ENCODE assay signal across 1 cellular context in the genomic region with DNA sequence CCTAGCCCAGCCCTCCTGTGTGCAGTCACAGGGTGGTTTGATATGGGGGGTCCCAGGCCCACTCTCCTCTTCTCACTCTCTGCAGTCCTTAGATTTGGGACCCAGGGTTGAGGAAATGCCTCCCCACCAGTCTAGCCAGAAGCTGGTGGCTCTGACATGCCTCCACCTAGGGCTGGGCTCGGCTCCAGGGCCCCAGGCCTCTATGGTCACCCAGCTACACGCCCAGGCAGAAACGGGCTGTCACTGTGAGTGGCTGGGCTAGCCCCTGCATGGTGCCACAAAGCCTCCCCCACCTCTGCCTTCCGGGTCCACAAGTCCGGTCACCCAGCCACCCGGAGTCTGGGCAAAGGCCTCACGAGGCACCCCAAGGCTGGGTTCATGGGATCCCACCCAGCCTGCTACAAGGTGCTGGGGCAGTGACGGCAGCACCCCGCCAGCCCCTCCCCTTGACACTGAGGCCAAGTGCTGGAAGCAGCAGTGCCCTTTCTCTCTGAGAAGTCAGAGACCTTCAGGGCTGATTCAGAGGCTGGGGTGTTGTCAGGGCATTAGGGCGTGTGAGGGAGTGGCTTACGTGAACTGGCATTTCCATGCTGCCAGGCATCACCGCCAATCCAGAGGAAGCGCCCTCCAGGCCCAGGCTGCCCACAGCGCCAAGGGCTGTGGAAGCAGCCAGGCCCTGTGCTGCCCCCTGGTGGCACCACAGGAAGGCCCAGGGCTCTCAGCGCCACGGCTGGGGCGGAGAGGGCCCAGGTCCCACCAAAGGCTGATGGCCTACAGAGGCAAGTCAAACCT.
TF ChIP-seq lines count a peak whose summit lies in the region.

No MANE protein-coding gene starts in this region.

TF ChIP-seq in K562, 482 proteins besides CTCF, POLR2A, EP300 and RAD21 (continued from another document and continues in another):
- TF ChIP-seq ZNF609 (CRISPR knock-in tag; IDR thresholded peaks at IDR 0.05; ENCODE audit: borderline replicate concordance) (no peak), CREB5 (CRISPR knock-in tag; IDR thresholded peaks at IDR 0.05) (no peak), ZNF140 (CRISPR knock-in tag; IDR thresholded peaks at IDR 0.05) (no peak), MYNN (IDR thresholded peaks at IDR 0.05) (peak; percentile 90), MYNN (CRISPR knock-in tag; IDR thresholded peaks at IDR 0.05) (no peak), C11orf30 (IDR thresholded peaks at IDR 0.05; ENCODE audit: low read depth) (no peak), TARDBP (IDR thresholded peaks at IDR 0.05) (no peak), ELF1 (tag; IDR thresholded peaks at IDR 0.05) (no peak), SRF (CRISPR knock-in tag; IDR thresholded peaks at IDR 0.05) (no peak), CBX2 (IDR thresholded peaks at IDR 0.05; ENCODE audit: insufficient read depth, low read length, poor library complexity, severe bottlenecking) (no peak), ATF1 (CRISPR knock-in tag; IDR thresholded peaks at IDR 0.05) (no peak), ATF1 (tag; IDR thresholded peaks at IDR 0.05) (peak; percentile 56; the same call in 1 of the 2 replicates), PTTG1 (tag; IDR thresholded peaks at IDR 0.05; ENCODE audit: low read depth) (no peak), GTF3C2 (IDR thresholded peaks at IDR 0.05; ENCODE audit: borderline replicate concordance, extremely low read depth, insufficient read length) (no peak), ZNF175 (CRISPR knock-in tag; IDR thresholded peaks at IDR 0.05; ENCODE audit: low read depth) (no peak), ESRRB (CRISPR knock-in tag; IDR thresholded peaks at IDR 0.05; ENCODE audit: borderline replicate concordance) (no peak), GATAD2A (IDR thresholded peaks at IDR 0.05) (0 out of 2 replicates have a peak, but pooled peaks have one; percentile 49), ZNF551 (CRISPR knock-in tag; IDR thresholded peaks at IDR 0.05) (no peak), PHF8 (IDR thresholded peaks at IDR 0.05; ENCODE audit: borderline replicate concordance, low read length) (no peak), ZNF436 (CRISPR knock-in tag; IDR thresholded peaks at IDR 0.05) (no peak), RBM22 (IDR thresholded peaks at IDR 0.05; ENCODE audit: low read depth, low read length, poor library complexity, severe bottlenecking) (peak; percentile 25), RFX1 (IDR thresholded peaks at IDR 0.05) (no peak), TRIM24 (IDR thresholded peaks at IDR 0.05) (no peak), ILF3 (IDR thresholded peaks at IDR 0.05; ENCODE audit: borderline replicate concordance) (no peak; the same call in 1 of the 2 replicates), IRF9 (tag; IDR thresholded peaks at IDR 0.05) (no peak), MNT (conservative IDR thresholded peaks at IDR 0.05) (no peak; a peak in 1 of 4 replicates), HEY1 (CRISPR knock-in tag; IDR thresholded peaks at IDR 0.05; ENCODE audit: borderline replicate concordance) (no peak), KAT7 (CRISPR knock-in tag; IDR thresholded peaks at IDR 0.05; ENCODE audit: borderline replicate concordance) (no peak), USF1 (CRISPR knock-in tag; IDR thresholded peaks at IDR 0.05) (no peak), FUS (optimal IDR thresholded peaks at IDR 0.05; ENCODE audit: low read depth, low read length) (no peak), GABPA (tag; conservative IDR thresholded peaks at IDR 0.05; ENCODE audit: low read depth) (no peak), STAT5A (IDR thresholded peaks at IDR 0.05; ENCODE audit: borderline replicate concordance, low read length) (no peak)
- TF ChIP-seq, protein P1, sequence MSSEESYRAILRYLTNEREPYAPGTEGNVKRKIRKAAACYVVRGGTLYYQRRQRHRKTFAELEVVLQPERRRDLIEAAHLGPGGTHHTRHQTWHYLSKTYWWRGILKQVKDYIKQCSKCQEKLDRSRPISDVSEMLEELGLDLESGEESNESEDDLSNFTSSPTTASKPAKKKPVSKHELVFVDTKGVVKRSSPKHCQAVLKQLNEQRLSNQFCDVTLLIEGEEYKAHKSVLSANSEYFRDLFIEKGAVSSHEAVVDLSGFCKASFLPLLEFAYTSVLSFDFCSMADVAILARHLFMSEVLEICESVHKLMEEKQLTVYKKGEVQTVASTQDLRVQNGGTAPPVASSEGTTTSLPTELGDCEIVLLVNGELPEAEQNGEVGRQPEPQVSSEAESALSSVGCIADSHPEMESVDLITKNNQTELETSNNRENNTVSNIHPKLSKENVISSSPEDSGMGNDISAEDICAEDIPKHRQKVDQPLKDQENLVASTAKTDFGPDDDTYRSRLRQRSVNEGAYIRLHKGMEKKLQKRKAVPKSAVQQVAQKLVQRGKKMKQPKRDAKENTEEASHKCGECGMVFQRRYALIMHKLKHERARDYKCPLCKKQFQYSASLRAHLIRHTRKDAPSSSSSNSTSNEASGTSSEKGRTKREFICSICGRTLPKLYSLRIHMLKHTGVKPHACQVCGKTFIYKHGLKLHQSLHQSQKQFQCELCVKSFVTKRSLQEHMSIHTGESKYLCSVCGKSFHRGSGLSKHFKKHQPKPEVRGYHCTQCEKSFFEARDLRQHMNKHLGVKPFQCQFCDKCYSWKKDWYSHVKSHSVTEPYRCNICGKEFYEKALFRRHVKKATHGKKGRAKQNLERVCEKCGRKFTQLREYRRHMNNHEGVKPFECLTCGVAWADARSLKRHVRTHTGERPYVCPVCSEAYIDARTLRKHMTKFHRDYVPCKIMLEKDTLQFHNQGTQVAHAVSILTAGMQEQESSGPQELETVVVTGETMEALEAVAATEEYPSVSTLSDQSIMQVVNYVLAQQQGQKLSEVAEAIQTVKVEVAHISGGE (CRISPR knock-in tag; IDR thresholded peaks at IDR 0.05): no peak
- TF ChIP-seq, protein P2, sequence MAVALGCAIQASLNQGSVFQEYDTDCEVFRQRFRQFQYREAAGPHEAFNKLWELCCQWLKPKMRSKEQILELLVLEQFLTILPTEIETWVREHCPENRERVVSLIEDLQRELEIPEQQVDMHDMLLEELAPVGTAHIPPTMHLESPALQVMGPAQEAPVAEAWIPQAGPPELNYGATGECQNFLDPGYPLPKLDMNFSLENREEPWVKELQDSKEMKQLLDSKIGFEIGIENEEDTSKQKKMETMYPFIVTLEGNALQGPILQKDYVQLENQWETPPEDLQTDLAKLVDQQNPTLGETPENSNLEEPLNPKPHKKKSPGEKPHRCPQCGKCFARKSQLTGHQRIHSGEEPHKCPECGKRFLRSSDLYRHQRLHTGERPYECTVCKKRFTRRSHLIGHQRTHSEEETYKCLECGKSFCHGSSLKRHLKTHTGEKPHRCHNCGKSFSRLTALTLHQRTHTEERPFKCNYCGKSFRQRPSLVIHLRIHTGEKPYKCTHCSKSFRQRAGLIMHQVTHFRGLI (CRISPR knock-in tag; IDR thresholded peaks at IDR 0.05): no peak
- TF ChIP-seq, protein P3, sequence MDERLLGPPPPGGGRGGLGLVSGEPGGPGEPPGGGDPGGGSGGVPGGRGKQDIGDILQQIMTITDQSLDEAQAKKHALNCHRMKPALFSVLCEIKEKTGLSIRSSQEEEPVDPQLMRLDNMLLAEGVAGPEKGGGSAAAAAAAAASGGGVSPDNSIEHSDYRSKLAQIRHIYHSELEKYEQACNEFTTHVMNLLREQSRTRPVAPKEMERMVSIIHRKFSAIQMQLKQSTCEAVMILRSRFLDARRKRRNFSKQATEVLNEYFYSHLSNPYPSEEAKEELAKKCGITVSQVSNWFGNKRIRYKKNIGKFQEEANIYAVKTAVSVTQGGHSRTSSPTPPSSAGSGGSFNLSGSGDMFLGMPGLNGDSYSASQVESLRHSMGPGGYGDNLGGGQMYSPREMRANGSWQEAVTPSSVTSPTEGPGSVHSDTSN (CRISPR knock-in tag; IDR thresholded peaks at IDR 0.05; ENCODE audit: low read depth): no peak
- TF ChIP-seq, protein P3 (tag; conservative IDR thresholded peaks at IDR 0.05; ENCODE audit: low read depth): no peak
